ENCODE assay signal across 1 cellular context in genomic region chr2:157427003-157427921, GRCh38.
TF ChIP-seq lines count a peak whose summit lies in the region.

No MANE protein-coding gene starts in this region.

TF ChIP-seq in GM12878, 131 proteins besides CTCF, POLR2A, EP300 and RAD21:
- TF ChIP-seq, protein P1, sequence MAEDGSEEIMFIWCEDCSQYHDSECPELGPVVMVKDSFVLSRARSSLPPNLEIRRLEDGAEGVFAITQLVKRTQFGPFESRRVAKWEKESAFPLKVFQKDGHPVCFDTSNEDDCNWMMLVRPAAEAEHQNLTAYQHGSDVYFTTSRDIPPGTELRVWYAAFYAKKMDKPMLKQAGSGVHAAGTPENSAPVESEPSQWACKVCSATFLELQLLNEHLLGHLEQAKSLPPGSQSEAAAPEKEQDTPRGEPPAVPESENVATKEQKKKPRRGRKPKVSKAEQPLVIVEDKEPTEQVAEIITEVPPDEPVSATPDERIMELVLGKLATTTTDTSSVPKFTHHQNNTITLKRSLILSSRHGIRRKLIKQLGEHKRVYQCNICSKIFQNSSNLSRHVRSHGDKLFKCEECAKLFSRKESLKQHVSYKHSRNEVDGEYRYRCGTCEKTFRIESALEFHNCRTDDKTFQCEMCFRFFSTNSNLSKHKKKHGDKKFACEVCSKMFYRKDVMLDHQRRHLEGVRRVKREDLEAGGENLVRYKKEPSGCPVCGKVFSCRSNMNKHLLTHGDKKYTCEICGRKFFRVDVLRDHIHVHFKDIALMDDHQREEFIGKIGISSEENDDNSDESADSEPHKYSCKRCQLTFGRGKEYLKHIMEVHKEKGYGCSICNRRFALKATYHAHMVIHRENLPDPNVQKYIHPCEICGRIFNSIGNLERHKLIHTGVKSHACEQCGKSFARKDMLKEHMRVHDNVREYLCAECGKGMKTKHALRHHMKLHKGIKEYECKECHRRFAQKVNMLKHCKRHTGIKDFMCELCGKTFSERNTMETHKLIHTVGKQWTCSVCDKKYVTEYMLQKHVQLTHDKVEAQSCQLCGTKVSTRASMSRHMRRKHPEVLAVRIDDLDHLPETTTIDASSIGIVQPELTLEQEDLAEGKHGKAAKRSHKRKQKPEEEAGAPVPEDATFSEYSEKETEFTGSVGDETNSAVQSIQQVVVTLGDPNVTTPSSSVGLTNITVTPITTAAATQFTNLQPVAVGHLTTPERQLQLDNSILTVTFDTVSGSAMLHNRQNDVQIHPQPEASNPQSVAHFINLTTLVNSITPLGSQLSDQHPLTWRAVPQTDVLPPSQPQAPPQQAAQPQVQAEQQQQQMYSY (CRISPR knock-in tag; IDR thresholded peaks at IDR 0.05) = 0 out of 2 replicates have a peak, but pooled peaks have one; percentile 32
- TF ChIP-seq RAD51 (IDR thresholded peaks at IDR 0.05) = no peak
- peak; percentile 21; the same call in 1 of the 2 replicates for TF ChIP-seq SPI1 (IDR thresholded peaks at IDR 0.05; ENCODE audit: borderline replicate concordance, insufficient read depth, low read depth, low read length)
- TF ChIP-seq POLR2AphosphoS5 (IDR thresholded peaks at IDR 0.05; ENCODE audit: low read length) = peak; percentile 12
